Comparison of ENCODE assay signal across 8 cellular contexts in genomic region chr9:91037511-91038482, GRCh38.
DNase-seq lines count a peak whose midpoint lies in the region; ATAC-seq lines count a peak whose summit lies in the region.

No MANE protein-coding gene starts in this region.

- no peaks in the 10 kb centered on the region for H3K9me3 Mint-ChIP-seq in naive B cell

- peaks cover 26 to 38% (median 31%) of the 10 kb centered on the region in 3 donors for H3K27me3 Mint-ChIP-seq in naive B cell

- peaks cover 10 to 21% (median 17%) of the 10 kb centered on the region in 3 donors for H3K4me1 Mint-ChIP-seq in naive B cell

- peak; percentile 88 for DNase-seq in CD1c-positive myeloid dendritic cell (ENCODE audit: extremely low spot score)
- DNase-seq in NCI-H69 (lab: John Stamatoyannopoulos, UW) = peak; percentile 20
- peak; percentile 83 to 92 for DNase-seq in dermis microvascular lymphatic vessel endothelial cell (ENCODE audit: low read depth in 2 of 2)
- DNase-seq in naive B cell = no peak
- DNase-seq in NCI-H2171 treated with DMSO at 0.1 percent for 48 hours (lab: John Stamatoyannopoulos, UW) = no peak
- DNase-seq in putamen (ENCODE audit: low spot score) = no peak
- DNase-seq in NCI-H1105 treated with DMSO at 0.1 percent for 48 hours (lab: John Stamatoyannopoulos, UW) = no peak

- no peaks in the 10 kb centered on the region for H3K36me3 Mint-ChIP-seq in naive B cell

- H3K4me3 Mint-ChIP-seq in naive B cell = peak overlapping the region in 5 of 8 donors; percentile 49 to 78 (median 73)

- ATAC-seq in naive B cell (ENCODE audit: low read depth in 2 of 2) = no peak
- ATAC-seq in GM21717 (IDR thresholded peaks at IDR 0.05; ENCODE audit: unreplicated experiment) = no peak

- H3K27ac Mint-ChIP-seq in naive B cell = peak overlapping the region in 2 of 6 donors; percentile 76 to 80

Comparison
In these comparisons a context has a peak if more than half of its experiments do, and no peak if none do; other contexts are left out.
1. DNase-seq: peak in CD1c-positive myeloid dendritic cell (single experiment), NCI-H69 (single experiment) and dermis microvascular lymphatic vessel endothelial cell (2 of 2); none in naive B cell (single experiment), NCI-H2171 treated with DMSO at 0.1 percent for 48 hours (single experiment), putamen (single experiment) and NCI-H1105 treated with DMSO at 0.1 percent for 48 hours (single experiment).